In the genomic region with DNA sequence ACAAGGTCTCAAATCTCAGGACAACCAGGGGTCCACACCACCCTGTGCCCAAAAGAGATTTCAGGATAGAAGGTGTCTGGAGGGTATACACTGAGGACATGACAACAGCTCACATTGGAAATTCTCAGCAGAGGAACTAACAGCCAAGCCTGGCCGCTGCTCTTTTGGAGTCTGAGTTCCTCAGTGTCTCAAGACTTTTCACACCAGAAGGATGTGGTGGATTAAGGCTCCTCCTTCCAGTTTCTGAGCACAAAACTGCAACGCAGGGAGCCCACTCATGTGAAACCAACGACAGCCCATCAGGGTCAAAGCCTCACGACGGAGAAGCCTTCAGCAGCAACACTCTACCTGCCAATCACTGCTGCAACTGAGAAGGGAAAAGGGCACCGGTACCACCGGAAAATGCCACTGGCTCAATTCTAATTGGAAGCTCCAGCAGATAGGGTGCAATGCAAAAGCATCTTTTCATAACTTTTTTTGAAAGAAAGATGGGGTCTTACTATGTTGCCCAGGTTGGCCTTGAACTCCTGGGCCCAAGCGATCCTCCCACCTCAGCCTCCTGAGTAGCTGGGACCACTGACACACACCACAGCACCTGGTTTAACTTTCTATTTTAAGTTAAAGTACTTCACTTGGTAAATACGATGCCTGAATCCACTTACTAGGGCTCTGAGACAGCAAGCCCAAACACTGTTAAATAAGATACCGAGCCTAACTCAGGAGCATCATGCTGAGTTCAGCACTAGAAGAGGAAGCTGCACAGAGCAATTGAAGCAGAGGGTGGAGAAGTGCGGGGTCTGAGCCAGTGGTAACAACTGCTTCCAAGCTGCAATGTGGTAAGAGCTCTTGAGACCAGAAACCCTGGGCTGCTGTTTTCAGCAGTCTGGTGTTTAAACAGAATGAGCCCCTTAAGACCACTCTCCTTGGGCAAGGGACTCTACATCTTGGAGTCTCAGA, we compare ENCODE assay signal across 8 cellular contexts. TPM values are rescaled to one million over a fixed set of nuclear protein-coding genes. Genes with fewer than 3 reads are reported as not detected.
A peak's percentile ranks its signal among the peaks of the same experiment; 100 is the strongest.
DNase-seq lines count a peak whose midpoint lies in the region; ATAC-seq and TF ChIP-seq lines count a peak whose summit lies in the region.

No MANE protein-coding gene starts in this region.

- ATAC-seq in GM21825 (IDR thresholded peaks at IDR 0.05; ENCODE audit: unreplicated experiment) = peak; percentile 46
- ATAC-seq in HG02623 (IDR thresholded peaks at IDR 0.05; ENCODE audit: unreplicated experiment) = no peak

- intact Hi-C loops in dorsolateral prefrontal cortex (cut with DNase I) = no loop called here

- peak overlapping the region; percentile 58 for H3K4me2 ChIP-seq in OCI-LY1 (ENCODE audit: low read length)

- no peaks in the 10 kb centered on the region for H4K20me1 ChIP-seq in OCI-LY1 (ENCODE audit: insufficient read depth, low read length)

- peak overlapping the region; percentile 80 for H3K27ac ChIP-seq in OCI-LY1 (ENCODE audit: low read depth, low read length, poor library complexity, severe bottlenecking)
- peak overlapping the region in 40 of 59 donors; percentile 5 to 79 (median 46) for H3K27ac ChIP-seq in dorsolateral prefrontal cortex
- H3K27ac ChIP-seq in rectal smooth muscle tissue (ENCODE audit: low read depth, low read length) = peak overlapping the region; percentile 53

- H3K4me3 ChIP-seq in GM08714 (ENCODE audit: low read length) (peak overlapping the region; percentile 51; the same call in 1 of the 2 replicates), OCI-LY1 (ENCODE audit: low read depth, low read length, poor library complexity, severe bottlenecking) (peak overlapping the region; percentile 34), dorsolateral prefrontal cortex (peak overlapping the region in 3 of 59 donors; percentile 3 to 17 (median 5)), rectal smooth muscle tissue (ENCODE audit: low read length) (peak overlapping the region; percentile 41)

- H3K79me2 ChIP-seq in OCI-LY1 (ENCODE audit: insufficient read depth, low read length) = peaks cover 67% of the 10 kb centered on the region

- no peak overlapping the region for H2AFZ ChIP-seq in OCI-LY1 (ENCODE audit: low read length)

- H3K4me1 ChIP-seq in OCI-LY1 (ENCODE audit: insufficient read depth, low read length, severe bottlenecking) = peaks cover 47% of the 10 kb centered on the region
- H3K4me1 ChIP-seq in rectal smooth muscle tissue (ENCODE audit: control insufficient read depth, insufficient read depth, low read length) = peaks cover 57% of the 10 kb centered on the region

- H3K9me3 ChIP-seq in OCI-LY1 (ENCODE audit: low read length) = no peaks in the 10 kb centered on the region

- no peaks in the 10 kb centered on the region for H3K9me2 ChIP-seq in OCI-LY1 (ENCODE audit: low read depth, low read length)

- H3K9ac ChIP-seq in OCI-LY1 (ENCODE audit: low read length) (peak overlapping the region; percentile 46; the same call in 1 of the 2 replicates), rectal smooth muscle tissue (ENCODE audit: low read length) (no peak overlapping the region)

- no peaks in the 10 kb centered on the region for H3F3A ChIP-seq in OCI-LY1 (ENCODE audit: insufficient read depth, low read length)

- H3K27me3 ChIP-seq in OCI-LY1 (ENCODE audit: insufficient read depth, low read length) (no peaks in the 10 kb centered on the region), dorsolateral prefrontal cortex (no peaks in the 10 kb centered on the region), rectal smooth muscle tissue (ENCODE audit: control insufficient read depth, insufficient read depth, low read length) (no peaks in the 10 kb centered on the region)

- DNase-seq in dorsolateral prefrontal cortex (no peak), HCEC 1CT (no peak), DMS114 treated with DMSO at 0.1 percent for 48 hours (lab: John Stamatoyannopoulos, UW; ENCODE audit: unreplicated experiment) (no peak)

- H3K36me3 ChIP-seq in OCI-LY1 (ENCODE audit: insufficient read depth, low read length) (peaks cover 34% of the 10 kb centered on the region; the same call in 1 of the 2 replicates), rectal smooth muscle tissue (ENCODE audit: control insufficient read depth, insufficient read depth, low read length) (peaks cover 3% of the 10 kb centered on the region)

- TF ChIP-seq CTCF in OCI-LY1 (IDR thresholded peaks at IDR 0.05; ENCODE audit: low read length) = no peak
- TF ChIP-seq CTCF in dorsolateral prefrontal cortex (IDR thresholded peaks at IDR 0.05 in 54 of 56, conservative IDR thresholded peaks at IDR 0.05 in 2 of 56; ENCODE audit: low read depth in 1 of 56, partially characterized antibody in 56 of 56) = no peak

RNA-seq across cellular contexts. Expression of a gene that starts 7.8 kb away (rescaled TPM):
- total RNA-seq in dorsolateral prefrontal cortex = 100 to 1,000 TPM; 118 to 250 (median 198) TPM
